In genomic region chr9:86281577-86282076, GRCh38 we compare ENCODE assay signal across 2 cellular contexts.
TF ChIP-seq lines count a peak whose summit lies in the region.

No MANE protein-coding gene starts in this region.

TF ChIP-seq in IMR-90, 13 proteins besides CTCF, POLR2A, EP300 and RAD21:
- TF ChIP-seq MXI1 (IDR thresholded peaks at IDR 0.05; ENCODE audit: borderline replicate concordance, low read depth, low read length): no peak

TF ChIP-seq in HepG2, 621 proteins besides CTCF, POLR2A, EP300 and RAD21 (continues in another document):
- TF ChIP-seq RORA (CRISPR knock-in tag; IDR thresholded peaks at IDR 0.05) (0 out of 2 replicates have a peak, but pooled peaks have one; percentile 2), ZKSCAN8 (CRISPR knock-in tag; IDR thresholded peaks at IDR 0.05; ENCODE audit: borderline replicate concordance) (0 out of 2 replicates have a peak, but pooled peaks have one; percentile 56), ZNF446 (CRISPR knock-in tag; IDR thresholded peaks at IDR 0.05) (peak; percentile 25; the same call in 1 of the 2 replicates), ETV6 (CRISPR knock-in tag; conservative IDR thresholded peaks at IDR 0.05) (no peak), HNRNPK (IDR thresholded peaks at IDR 0.05; ENCODE audit: low read depth, low read length, poor library complexity, severe bottlenecking) (peak; percentile 2), ZNF607 (CRISPR knock-in tag; IDR thresholded peaks at IDR 0.05; ENCODE audit: borderline replicate concordance) (no peak), FUBP1 (CRISPR knock-in tag; IDR thresholded peaks at IDR 0.05; ENCODE audit: borderline replicate concordance) (no peak), ZNF644 (CRISPR knock-in tag; IDR thresholded peaks at IDR 0.05; ENCODE audit: low read depth) (no peak), NR2F1 (CRISPR knock-in tag; IDR thresholded peaks at IDR 0.05) (peak; percentile 25 to 79; a peak in 2 of 4 replicates), ELF4 (CRISPR knock-in tag; IDR thresholded peaks at IDR 0.05; ENCODE audit: borderline replicate concordance) (0 out of 2 replicates have a peak, but pooled peaks have one; percentile 15), KMT2A (CRISPR knock-in tag; IDR thresholded peaks at IDR 0.05) (peak; percentile 48; the same call in 1 of the 2 replicates), THYN1 (CRISPR knock-in tag; IDR thresholded peaks at IDR 0.05; ENCODE audit: borderline replicate concordance, low read depth) (no peak), MXD4 (CRISPR knock-in tag; IDR thresholded peaks at IDR 0.05) (no peak; the same call in 1 of the 2 replicates), ATF4 (CRISPR knock-in tag; IDR thresholded peaks at IDR 0.05) (peak in 1 of 2 experiments; percentile 8; a peak in 1 of 4 replicates), ZNF563 (CRISPR knock-in tag; IDR thresholded peaks at IDR 0.05) (no peak), RBM39 (IDR thresholded peaks at IDR 0.05; ENCODE audit: low read depth, low read length, poor library complexity, severe bottlenecking) (peak; percentile 63), DMAP1 (CRISPR knock-in tag; IDR thresholded peaks at IDR 0.05) (no peak), GZF1 (CRISPR knock-in tag; IDR thresholded peaks at IDR 0.05) (no peak; the same call in 1 of the 2 replicates), HHEX (CRISPR knock-in tag; IDR thresholded peaks at IDR 0.05) (no peak), ZNF260 (CRISPR knock-in tag; IDR thresholded peaks at IDR 0.05; ENCODE audit: borderline replicate concordance, low read depth) (no peak), ZNF703 (CRISPR knock-in tag; IDR thresholded peaks at IDR 0.05; ENCODE audit: borderline replicate concordance) (no peak), CAMTA2 (CRISPR knock-in tag; IDR thresholded peaks at IDR 0.05; ENCODE audit: borderline replicate concordance) (peak; percentile 80; the same call in 1 of the 2 replicates), ZFP82 (CRISPR knock-in tag; IDR thresholded peaks at IDR 0.05; ENCODE audit: borderline replicate concordance) (peak; percentile 45; the same call in 1 of the 2 replicates), ZNF30 (CRISPR knock-in tag; IDR thresholded peaks at IDR 0.05) (no peak), TAF15 (IDR thresholded peaks at IDR 0.05; ENCODE audit: low read depth, low read length, poor library complexity, severe bottlenecking) (peak; percentile 40), ZNF737 (CRISPR knock-in tag; IDR thresholded peaks at IDR 0.05; ENCODE audit: borderline replicate concordance) (no peak), HDAC6 (IDR thresholded peaks at IDR 0.05; ENCODE audit: low read depth, low read length) (no peak), ZNF891 (CRISPR knock-in tag; IDR thresholded peaks at IDR 0.05) (peak; percentile 66; the same call in 1 of the 2 replicates), BORCS8-MEF2B (CRISPR knock-in tag; IDR thresholded peaks at IDR 0.05) (peak; percentile 69; the same call in 1 of the 2 replicates), RXRB (CRISPR knock-in tag; IDR thresholded peaks at IDR 0.05; ENCODE audit: borderline replicate concordance) (peak; percentile 98), ZNF253 (CRISPR knock-in tag; IDR thresholded peaks at IDR 0.05; ENCODE audit: borderline replicate concordance) (0 out of 2 replicates have a peak, but pooled peaks have one; percentile 25), ZNF296 (CRISPR knock-in tag; conservative IDR thresholded peaks at IDR 0.05) (no peak), CREM (IDR thresholded peaks at IDR 0.05) (no peak), CREM (CRISPR knock-in tag; IDR thresholded peaks at IDR 0.05) (no peak), U2AF1 (optimal IDR thresholded peaks at IDR 0.05; ENCODE audit: low read depth, low read length) (peak; percentile 30), KDM5B (CRISPR knock-in tag; IDR thresholded peaks at IDR 0.05; ENCODE audit: borderline replicate concordance) (peak; percentile 65; the same call in 1 of the 2 replicates), SPEN (CRISPR knock-in tag; IDR thresholded peaks at IDR 0.05; ENCODE audit: low read depth) (peak; percentile 69; the same call in 1 of the 2 replicates), PHF21A (CRISPR knock-in tag; IDR thresholded peaks at IDR 0.05) (peak; percentile 15; the same call in 1 of the 2 replicates), ELK4 (CRISPR knock-in tag; IDR thresholded peaks at IDR 0.05; ENCODE audit: borderline replicate concordance) (no peak), TOE1 (CRISPR knock-in tag; IDR thresholded peaks at IDR 0.05) (no peak), HNRNPLL (IDR thresholded peaks at IDR 0.05; ENCODE audit: low read depth, low read length, poor library complexity, severe bottlenecking) (peak; percentile 1), NR2F6 (IDR thresholded peaks at IDR 0.05) (peak; percentile 85), NR2F6 (CRISPR knock-in tag; IDR thresholded peaks at IDR 0.05) (peak; percentile 33), ZNF460 (CRISPR knock-in tag; IDR thresholded peaks at IDR 0.05; ENCODE audit: borderline replicate concordance) (no peak; the same call in 1 of the 2 replicates)
- TF ChIP-seq, protein P1, sequence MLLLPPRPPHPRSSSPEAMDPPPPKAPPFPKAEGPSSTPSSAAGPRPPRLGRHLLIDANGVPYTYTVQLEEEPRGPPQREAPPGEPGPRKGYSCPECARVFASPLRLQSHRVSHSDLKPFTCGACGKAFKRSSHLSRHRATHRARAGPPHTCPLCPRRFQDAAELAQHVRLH (CRISPR knock-in tag; IDR thresholded peaks at IDR 0.05; ENCODE audit: borderline replicate concordance, low read depth): 0 out of 2 replicates have a peak, but pooled peaks have one; percentile 17
- TF ChIP-seq, protein P2, sequence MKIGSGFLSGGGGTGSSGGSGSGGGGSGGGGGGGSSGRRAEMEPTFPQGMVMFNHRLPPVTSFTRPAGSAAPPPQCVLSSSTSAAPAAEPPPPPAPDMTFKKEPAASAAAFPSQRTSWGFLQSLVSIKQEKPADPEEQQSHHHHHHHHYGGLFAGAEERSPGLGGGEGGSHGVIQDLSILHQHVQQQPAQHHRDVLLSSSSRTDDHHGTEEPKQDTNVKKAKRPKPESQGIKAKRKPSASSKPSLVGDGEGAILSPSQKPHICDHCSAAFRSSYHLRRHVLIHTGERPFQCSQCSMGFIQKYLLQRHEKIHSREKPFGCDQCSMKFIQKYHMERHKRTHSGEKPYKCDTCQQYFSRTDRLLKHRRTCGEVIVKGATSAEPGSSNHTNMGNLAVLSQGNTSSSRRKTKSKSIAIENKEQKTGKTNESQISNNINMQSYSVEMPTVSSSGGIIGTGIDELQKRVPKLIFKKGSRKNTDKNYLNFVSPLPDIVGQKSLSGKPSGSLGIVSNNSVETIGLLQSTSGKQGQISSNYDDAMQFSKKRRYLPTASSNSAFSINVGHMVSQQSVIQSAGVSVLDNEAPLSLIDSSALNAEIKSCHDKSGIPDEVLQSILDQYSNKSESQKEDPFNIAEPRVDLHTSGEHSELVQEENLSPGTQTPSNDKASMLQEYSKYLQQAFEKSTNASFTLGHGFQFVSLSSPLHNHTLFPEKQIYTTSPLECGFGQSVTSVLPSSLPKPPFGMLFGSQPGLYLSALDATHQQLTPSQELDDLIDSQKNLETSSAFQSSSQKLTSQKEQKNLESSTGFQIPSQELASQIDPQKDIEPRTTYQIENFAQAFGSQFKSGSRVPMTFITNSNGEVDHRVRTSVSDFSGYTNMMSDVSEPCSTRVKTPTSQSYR (CRISPR knock-in tag; IDR thresholded peaks at IDR 0.05; ENCODE audit: borderline replicate concordance): peak; percentile 17; the same call in 1 of the 2 replicates
- TF ChIP-seq, protein P3, sequence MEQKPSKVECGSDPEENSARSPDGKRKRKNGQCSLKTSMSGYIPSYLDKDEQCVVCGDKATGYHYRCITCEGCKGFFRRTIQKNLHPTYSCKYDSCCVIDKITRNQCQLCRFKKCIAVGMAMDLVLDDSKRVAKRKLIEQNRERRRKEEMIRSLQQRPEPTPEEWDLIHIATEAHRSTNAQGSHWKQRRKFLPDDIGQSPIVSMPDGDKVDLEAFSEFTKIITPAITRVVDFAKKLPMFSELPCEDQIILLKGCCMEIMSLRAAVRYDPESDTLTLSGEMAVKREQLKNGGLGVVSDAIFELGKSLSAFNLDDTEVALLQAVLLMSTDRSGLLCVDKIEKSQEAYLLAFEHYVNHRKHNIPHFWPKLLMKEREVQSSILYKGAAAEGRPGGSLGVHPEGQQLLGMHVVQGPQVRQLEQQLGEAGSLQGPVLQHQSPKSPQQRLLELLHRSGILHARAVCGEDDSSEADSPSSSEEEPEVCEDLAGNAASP (CRISPR knock-in tag; IDR thresholded peaks at IDR 0.05; ENCODE audit: borderline replicate concordance): peak; percentile 53; the same call in 1 of the 2 replicates
- TF ChIP-seq, protein P4, sequence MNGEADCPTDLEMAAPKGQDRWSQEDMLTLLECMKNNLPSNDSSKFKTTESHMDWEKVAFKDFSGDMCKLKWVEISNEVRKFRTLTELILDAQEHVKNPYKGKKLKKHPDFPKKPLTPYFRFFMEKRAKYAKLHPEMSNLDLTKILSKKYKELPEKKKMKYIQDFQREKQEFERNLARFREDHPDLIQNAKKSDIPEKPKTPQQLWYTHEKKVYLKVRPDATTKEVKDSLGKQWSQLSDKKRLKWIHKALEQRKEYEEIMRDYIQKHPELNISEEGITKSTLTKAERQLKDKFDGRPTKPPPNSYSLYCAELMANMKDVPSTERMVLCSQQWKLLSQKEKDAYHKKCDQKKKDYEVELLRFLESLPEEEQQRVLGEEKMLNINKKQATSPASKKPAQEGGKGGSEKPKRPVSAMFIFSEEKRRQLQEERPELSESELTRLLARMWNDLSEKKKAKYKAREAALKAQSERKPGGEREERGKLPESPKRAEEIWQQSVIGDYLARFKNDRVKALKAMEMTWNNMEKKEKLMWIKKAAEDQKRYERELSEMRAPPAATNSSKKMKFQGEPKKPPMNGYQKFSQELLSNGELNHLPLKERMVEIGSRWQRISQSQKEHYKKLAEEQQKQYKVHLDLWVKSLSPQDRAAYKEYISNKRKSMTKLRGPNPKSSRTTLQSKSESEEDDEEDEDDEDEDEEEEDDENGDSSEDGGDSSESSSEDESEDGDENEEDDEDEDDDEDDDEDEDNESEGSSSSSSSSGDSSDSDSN (CRISPR knock-in tag; IDR thresholded peaks at IDR 0.05): peak; percentile 94
- TF ChIP-seq, protein P5, sequence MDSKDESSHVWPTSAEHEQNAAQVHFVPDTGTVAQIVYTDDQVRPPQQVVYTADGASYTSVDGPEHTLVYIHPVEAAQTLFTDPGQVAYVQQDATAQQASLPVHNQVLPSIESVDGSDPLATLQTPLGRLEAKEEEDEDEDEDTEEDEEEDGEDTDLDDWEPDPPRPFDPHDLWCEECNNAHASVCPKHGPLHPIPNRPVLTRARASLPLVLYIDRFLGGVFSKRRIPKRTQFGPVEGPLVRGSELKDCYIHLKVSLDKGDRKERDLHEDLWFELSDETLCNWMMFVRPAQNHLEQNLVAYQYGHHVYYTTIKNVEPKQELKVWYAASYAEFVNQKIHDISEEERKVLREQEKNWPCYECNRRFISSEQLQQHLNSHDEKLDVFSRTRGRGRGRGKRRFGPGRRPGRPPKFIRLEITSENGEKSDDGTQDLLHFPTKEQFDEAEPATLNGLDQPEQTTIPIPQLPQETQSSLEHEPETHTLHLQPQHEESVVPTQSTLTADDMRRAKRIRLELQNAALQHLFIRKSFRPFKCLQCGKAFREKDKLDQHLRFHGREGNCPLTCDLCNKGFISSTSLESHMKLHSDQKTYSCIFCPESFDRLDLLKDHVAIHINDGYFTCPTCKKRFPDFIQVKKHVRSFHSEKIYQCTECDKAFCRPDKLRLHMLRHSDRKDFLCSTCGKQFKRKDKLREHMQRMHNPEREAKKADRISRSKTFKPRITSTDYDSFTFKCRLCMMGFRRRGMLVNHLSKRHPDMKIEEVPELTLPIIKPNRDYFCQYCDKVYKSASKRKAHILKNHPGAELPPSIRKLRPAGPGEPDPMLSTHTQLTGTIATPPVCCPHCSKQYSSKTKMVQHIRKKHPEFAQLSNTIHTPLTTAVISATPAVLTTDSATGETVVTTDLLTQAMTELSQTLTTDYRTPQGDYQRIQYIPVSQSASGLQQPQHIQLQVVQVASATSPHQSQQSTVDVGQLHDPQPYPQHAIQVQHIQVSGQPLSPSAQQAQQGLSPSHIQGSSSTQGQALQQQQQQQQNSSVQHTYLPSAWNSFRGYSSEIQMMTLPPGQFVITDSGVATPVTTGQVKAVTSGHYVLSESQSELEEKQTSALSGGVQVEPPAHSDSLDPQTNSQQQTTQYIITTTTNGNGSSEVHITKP (CRISPR knock-in tag; IDR thresholded peaks at IDR 0.05; ENCODE audit: low read depth): 0 out of 2 replicates have a peak, but pooled peaks have one; percentile 11
- TF ChIP-seq, protein P6, sequence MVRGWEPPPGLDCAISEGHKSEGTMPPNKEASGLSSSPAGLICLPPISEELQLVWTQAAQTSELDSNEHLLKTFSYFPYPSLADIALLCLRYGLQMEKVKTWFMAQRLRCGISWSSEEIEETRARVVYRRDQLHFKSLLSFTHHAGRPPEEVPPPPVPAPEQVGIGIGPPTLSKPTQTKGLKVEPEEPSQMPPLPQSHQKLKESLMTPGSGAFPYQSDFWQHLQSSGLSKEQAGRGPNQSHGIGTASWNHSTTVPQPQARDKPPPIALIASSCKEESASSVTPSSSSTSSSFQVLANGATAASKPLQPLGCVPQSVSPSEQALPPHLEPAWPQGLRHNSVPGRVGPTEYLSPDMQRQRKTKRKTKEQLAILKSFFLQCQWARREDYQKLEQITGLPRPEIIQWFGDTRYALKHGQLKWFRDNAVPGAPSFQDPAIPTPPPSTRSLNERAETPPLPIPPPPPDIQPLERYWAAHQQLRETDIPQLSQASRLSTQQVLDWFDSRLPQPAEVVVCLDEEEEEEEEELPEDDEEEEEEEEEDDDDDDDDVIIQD (CRISPR knock-in tag; IDR thresholded peaks at IDR 0.05; ENCODE audit: low read depth): no peak; the same call in 1 of the 2 replicates
